Comparison of ENCODE assay signal across 1 cellular context in genomic region chr5:121171361-121171760, GRCh38.
TF ChIP-seq lines count a peak whose summit lies in the region.

No MANE protein-coding gene starts in this region.

TF ChIP-seq in SK-N-SH, 30 proteins besides CTCF, POLR2A, EP300 and RAD21 (continued from another document):
- TF ChIP-seq, protein P1, sequence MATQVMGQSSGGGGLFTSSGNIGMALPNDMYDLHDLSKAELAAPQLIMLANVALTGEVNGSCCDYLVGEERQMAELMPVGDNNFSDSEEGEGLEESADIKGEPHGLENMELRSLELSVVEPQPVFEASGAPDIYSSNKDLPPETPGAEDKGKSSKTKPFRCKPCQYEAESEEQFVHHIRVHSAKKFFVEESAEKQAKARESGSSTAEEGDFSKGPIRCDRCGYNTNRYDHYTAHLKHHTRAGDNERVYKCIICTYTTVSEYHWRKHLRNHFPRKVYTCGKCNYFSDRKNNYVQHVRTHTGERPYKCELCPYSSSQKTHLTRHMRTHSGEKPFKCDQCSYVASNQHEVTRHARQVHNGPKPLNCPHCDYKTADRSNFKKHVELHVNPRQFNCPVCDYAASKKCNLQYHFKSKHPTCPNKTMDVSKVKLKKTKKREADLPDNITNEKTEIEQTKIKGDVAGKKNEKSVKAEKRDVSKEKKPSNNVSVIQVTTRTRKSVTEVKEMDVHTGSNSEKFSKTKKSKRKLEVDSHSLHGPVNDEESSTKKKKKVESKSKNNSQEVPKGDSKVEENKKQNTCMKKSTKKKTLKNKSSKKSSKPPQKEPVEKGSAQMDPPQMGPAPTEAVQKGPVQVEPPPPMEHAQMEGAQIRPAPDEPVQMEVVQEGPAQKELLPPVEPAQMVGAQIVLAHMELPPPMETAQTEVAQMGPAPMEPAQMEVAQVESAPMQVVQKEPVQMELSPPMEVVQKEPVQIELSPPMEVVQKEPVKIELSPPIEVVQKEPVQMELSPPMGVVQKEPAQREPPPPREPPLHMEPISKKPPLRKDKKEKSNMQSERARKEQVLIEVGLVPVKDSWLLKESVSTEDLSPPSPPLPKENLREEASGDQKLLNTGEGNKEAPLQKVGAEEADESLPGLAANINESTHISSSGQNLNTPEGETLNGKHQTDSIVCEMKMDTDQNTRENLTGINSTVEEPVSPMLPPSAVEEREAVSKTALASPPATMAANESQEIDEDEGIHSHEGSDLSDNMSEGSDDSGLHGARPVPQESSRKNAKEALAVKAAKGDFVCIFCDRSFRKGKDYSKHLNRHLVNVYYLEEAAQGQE (IDR thresholded peaks at IDR 0.05; ENCODE audit: low read depth, low read length), result no peak
- no peak for TF ChIP-seq SMC3 (IDR thresholded peaks at IDR 0.05; ENCODE audit: low read depth, low read length)
- TF ChIP-seq GABPA (IDR thresholded peaks at IDR 0.05; ENCODE audit: low read depth), result no peak
- TF ChIP-seq ZBTB33 (IDR thresholded peaks at IDR 0.05; ENCODE audit: borderline replicate concordance, low read depth), result no peak
- TF ChIP-seq NRF1 (IDR thresholded peaks at IDR 0.05; ENCODE audit: low read depth, low read length), result no peak
- no peak for TF ChIP-seq POLR2AphosphoS5 (IDR thresholded peaks at IDR 0.05; ENCODE audit: low read depth, low read length)
- TF ChIP-seq GATA2 (CRISPR knock-in tag; IDR thresholded peaks at IDR 0.05), result no peak
- no peak for TF ChIP-seq TAF1 (IDR thresholded peaks at IDR 0.05; ENCODE audit: borderline replicate concordance, low read depth, low read length)
